ENCODE assay signal across 1 cellular context in genomic region chr9:133886563-133887501, GRCh38.
TF ChIP-seq lines count a peak whose summit lies in the region.

No MANE protein-coding gene starts in this region.

TF ChIP-seq in GM23338, 12 proteins besides CTCF, POLR2A, EP300 and RAD21 (continued from another document):
- TF ChIP-seq ZNF331 (CRISPR knock-in tag; IDR thresholded peaks at IDR 0.05; ENCODE audit: low read depth) (no peak), POLR2AphosphoS5 (IDR thresholded peaks at IDR 0.05; ENCODE audit: low read depth) (no peak), CREB1 (CRISPR knock-in tag; IDR thresholded peaks at IDR 0.05; ENCODE audit: low read depth) (no peak)
